7 cellular contexts compared by ENCODE assay signal in the genomic region with DNA sequence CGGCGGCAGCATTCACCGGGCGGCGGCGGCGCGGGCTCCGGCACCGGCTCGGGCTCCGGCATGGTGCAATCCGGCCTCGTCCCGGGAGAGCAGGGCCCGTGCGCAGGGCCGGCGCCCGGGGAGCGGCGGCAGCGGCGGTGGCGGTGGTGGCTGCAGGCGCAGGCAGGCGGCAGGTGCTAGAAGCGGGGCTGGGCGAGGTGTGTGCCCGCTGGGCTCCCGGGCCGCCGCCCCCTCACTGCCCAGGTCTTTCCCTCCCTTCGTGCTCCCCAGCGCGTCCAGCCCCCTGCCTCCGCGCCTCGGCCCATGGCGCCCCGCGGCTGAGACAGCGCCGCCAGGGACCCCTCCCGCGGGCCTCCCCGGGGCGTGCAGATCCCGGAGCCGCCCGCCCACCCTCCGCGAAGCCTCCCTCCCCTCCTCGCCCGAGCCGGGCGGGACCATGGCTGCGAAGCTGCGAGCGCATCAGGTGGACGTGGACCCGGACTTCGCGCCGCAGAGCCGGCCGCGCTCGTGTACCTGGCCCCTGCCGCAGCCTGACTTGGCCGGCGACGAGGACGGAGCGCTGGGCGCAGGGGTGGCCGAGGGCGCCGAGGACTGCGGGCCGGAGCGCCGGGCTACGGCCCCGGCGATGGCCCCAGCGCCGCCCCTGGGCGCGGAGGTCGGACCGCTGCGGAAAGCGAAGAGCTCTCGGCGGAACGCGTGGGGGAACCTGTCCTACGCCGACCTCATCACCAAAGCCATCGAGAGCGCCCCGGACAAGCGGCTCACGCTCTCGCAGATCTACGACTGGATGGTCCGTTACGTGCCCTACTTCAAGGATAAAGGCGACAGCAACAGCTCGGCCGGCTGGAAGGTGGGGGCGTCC. TPM values are rescaled to one million over a fixed set of nuclear protein-coding genes. Genes with fewer than 3 reads are reported as not detected.
DNase-seq lines count a peak whose midpoint lies in the region; ATAC-seq and TF ChIP-seq lines count a peak whose summit lies in the region.

No MANE protein-coding gene starts in this region.

- no peaks in the 10 kb centered on the region for H3K9me3 Mint-ChIP-seq in activated naive CD4-positive, alpha-beta T cell treated with anti-CD3 and anti-CD28 coated beads, Interleukin-2, amount 50 U/mL, for 24 hours

- TF ChIP-seq EP300 in Ishikawa (IDR thresholded peaks at IDR 0.05; ENCODE audit: borderline replicate concordance), result no peak

- no peak overlapping the region for H3K27ac Mint-ChIP-seq in activated naive CD4-positive, alpha-beta T cell treated with anti-CD3 and anti-CD28 coated beads, Interleukin-2, amount 50 U/mL, for 24 hours

- peaks cover 21 to 29% of the 10 kb centered on the region in 2 donors for H3K4me1 ChIP-seq in left lung
- H3K4me1 ChIP-seq in thyroid gland, result peaks cover 19 to 36% of the 10 kb centered on the region in 2 donors

- H3K27me3 Mint-ChIP-seq in activated naive CD4-positive, alpha-beta T cell treated with anti-CD3 and anti-CD28 coated beads, Interleukin-2, amount 50 U/mL, for 24 hours, result peaks cover 11% of the 10 kb centered on the region

- H3K4me1 Mint-ChIP-seq in activated naive CD4-positive, alpha-beta T cell treated with anti-CD3 and anti-CD28 coated beads, Interleukin-2, amount 50 U/mL, for 24 hours, result peaks cover 11% of the 10 kb centered on the region

- DNase-seq in left lung (peak; percentile 33 to 87), thyroid gland (peak in 1 of 2 donors; percentile 52), NCI-H2107 treated with DMSO at 0.1 percent for 48 hours (lab: John Stamatoyannopoulos, UW; ENCODE audit: unreplicated experiment) (no peak)

- TF ChIP-seq POLR2A in thyroid gland (IDR thresholded peaks at IDR 0.05), result peak in 1 of 2 donors; percentile 66

- no peak overlapping the region for H3K27ac ChIP-seq in left lung
- H3K27ac ChIP-seq in thyroid gland, result no peak overlapping the region

- H3K9me3 ChIP-seq in left lung (no peaks in the 10 kb centered on the region), thyroid gland (no peaks in the 10 kb centered on the region)

- H3K36me3 Mint-ChIP-seq in activated naive CD4-positive, alpha-beta T cell treated with anti-CD3 and anti-CD28 coated beads, Interleukin-2, amount 50 U/mL, for 24 hours, result no peaks in the 10 kb centered on the region

- H3K36me3 ChIP-seq in left lung, result no peaks in the 10 kb centered on the region
- H3K36me3 ChIP-seq in thyroid gland, result no peaks in the 10 kb centered on the region

- H3K4me3 Mint-ChIP-seq in activated naive CD4-positive, alpha-beta T cell treated with anti-CD3 and anti-CD28 coated beads, Interleukin-2, amount 50 U/mL, for 24 hours, result peak overlapping the region; percentile 70

- TF ChIP-seq RAD21 in Ishikawa (IDR thresholded peaks at IDR 0.05; ENCODE audit: low read depth), result no peak

- no peak for TF ChIP-seq CTCF in GM12875 (IDR thresholded peaks at IDR 0.05; ENCODE audit: borderline replicate concordance, insufficient read depth, low read depth, low read length)
- TF ChIP-seq CTCF in left lung (IDR thresholded peaks at IDR 0.05), result no peak
- no peak for TF ChIP-seq CTCF in thyroid gland (IDR thresholded peaks at IDR 0.05)

- intact Hi-C loops in left lung (cut with DNase I), result no loop called here
- intact Hi-C loops in thyroid gland (cut with DNase I), result no loop called here

- H3K27me3 ChIP-seq in left lung (peaks cover 13 to 69% of the 10 kb centered on the region in 2 donors), thyroid gland (no peaks in the 10 kb centered on the region)

- 2% methylated on average over 48 of the region's 113 CpGs; no CpG with 5 or more reads in 1 of the 2 donors for WGBS in thyroid gland, 2 donors

- ATAC-seq in GM21390 (IDR thresholded peaks at IDR 0.05; ENCODE audit: unreplicated experiment) (peak; percentile 29), left lung (no peak)

- peak overlapping the region; percentile 8 for H3K4me3 ChIP-seq in GM12875 (ENCODE audit: low read depth, low read length)
- peak overlapping the region; percentile 36 to 55 for H3K4me3 ChIP-seq in left lung
- peak overlapping the region in 2 of 3 donors; percentile 2 to 54 for H3K4me3 ChIP-seq in thyroid gland (replicated peaks in 1 of 3)

TF ChIP-seq in Ishikawa, 13 proteins besides CTCF, POLR2A, EP300 and RAD21:
- TF ChIP-seq TEAD4 (IDR thresholded peaks at IDR 0.05), result no peak
- TF ChIP-seq FOXM1 (IDR thresholded peaks at IDR 0.05; ENCODE audit: borderline replicate concordance, low read depth), result no peak
- TF ChIP-seq CEBPB (IDR thresholded peaks at IDR 0.05), result no peak
- TF ChIP-seq, protein P1, sequence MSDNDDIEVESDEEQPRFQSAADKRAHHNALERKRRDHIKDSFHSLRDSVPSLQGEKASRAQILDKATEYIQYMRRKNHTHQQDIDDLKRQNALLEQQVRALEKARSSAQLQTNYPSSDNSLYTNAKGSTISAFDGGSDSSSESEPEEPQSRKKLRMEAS (IDR thresholded peaks at IDR 0.05), result peak; percentile 78; the same call in 1 of the 2 replicates
- TF ChIP-seq YY1 (IDR thresholded peaks at IDR 0.05; ENCODE audit: low read depth), result no peak
- peak; percentile 54; the same call in 1 of the 2 replicates for TF ChIP-seq EGR1 (IDR thresholded peaks at IDR 0.05)

RNA-seq across cellular contexts. Expression of gene FOXO6, which starts 0.5 kb away (rescaled TPM):
- total RNA-seq in left lung (1 to 10 TPM in 1 of 2 donors, under 1 TPM in 1; 0.63 to 1.0 TPM), thyroid gland (1 to 10 TPM; 1.1 to 4.2 (median 2.6) TPM)
